11 cellular contexts compared by ENCODE assay signal in the genomic region with DNA sequence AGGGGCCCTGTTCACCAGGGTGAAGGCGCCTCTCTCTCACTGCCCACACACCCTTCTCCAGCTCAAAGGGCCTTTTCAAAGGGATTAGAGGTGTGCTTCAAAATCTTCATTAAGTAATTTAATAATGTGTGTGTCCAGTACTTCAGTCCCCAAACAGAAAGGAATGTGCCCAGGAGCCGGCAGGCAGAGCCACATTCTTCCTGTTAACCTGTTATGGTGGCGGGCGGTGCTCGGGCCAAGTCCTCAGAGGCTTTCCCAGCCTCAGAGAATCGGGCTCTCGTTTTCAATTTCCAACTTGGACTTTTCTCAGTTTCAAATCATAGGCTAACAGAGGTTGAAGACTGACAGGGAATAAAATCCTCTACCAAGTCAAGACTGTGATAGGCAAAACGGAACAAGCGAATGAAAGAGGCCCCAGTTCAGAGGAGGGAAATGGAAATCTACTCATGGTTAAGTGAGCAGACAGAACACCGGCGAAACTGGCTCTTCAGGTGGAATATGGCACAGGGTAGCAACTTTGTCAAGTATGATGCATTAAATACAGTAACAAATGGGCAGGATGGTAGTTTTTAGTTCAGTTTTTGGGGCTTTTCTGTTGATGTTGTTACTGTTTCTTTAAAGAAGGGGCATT.
DNase-seq lines count a peak whose midpoint lies in the region; ATAC-seq and TF ChIP-seq lines count a peak whose summit lies in the region.
"Had no signal": no experiment of that assay in that cellular context is flagged by ENCODE, and none has a peak within 500 bp of the region (broad histone marks: within the 10 kb centered on the region; RNA-seq: fewer than 3 reads in every experiment).

No MANE protein-coding gene starts in this region.

- H3K27me3 Mint-ChIP-seq in activated naive CD4-positive, alpha-beta T cell treated with anti-CD3 and anti-CD28 coated beads for 36 hours (ENCODE audit: low read depth): no peaks in the 10 kb centered on the region

- intact Hi-C loops in activated naive CD4-positive, alpha-beta T cell treated with anti-CD3 and anti-CD28 coated beads for 36 hours (cut with micrococcal nuclease): loop anchor here (2.0 to 5.0 kb wide), 6 partner anchors 33 to 449 kb away; no protein-coding TSS in a partner anchor
- intact Hi-C loops in breast epithelium (cut with DNase I; ENCODE audit: low total_unique reads): no loop called here
- intact Hi-C loops in lower lobe of right lung (cut with DNase I): loop anchor here (10.0 kb wide), 1 partner anchor 67 kb away; a partner anchor contains a TSS
- intact Hi-C loops in tibial artery (cut with DNase I; ENCODE audit: low total_unique reads): no loop called here

- H3K4me1 Mint-ChIP-seq in activated naive CD4-positive, alpha-beta T cell treated with anti-CD3 and anti-CD28 coated beads for 36 hours (ENCODE audit: low read depth): peaks cover 90% of the 10 kb centered on the region

- H3K9me3 Mint-ChIP-seq in activated naive CD4-positive, alpha-beta T cell treated with anti-CD3 and anti-CD28 coated beads for 36 hours: no peaks in the 10 kb centered on the region

- H3K36me3 Mint-ChIP-seq in activated naive CD4-positive, alpha-beta T cell treated with anti-CD3 and anti-CD28 coated beads for 36 hours (ENCODE audit: low read depth): no peaks in the 10 kb centered on the region

- H3K9me3 ChIP-seq in breast epithelium (no peaks in the 10 kb centered on the region), lower lobe of right lung (no peaks in the 10 kb centered on the region), tibial artery (no peaks in the 10 kb centered on the region)

- TF ChIP-seq CTCF in breast epithelium (IDR thresholded peaks at IDR 0.05) (no peak), lower lobe of right lung (IDR thresholded peaks at IDR 0.05) (no peak), tibial artery (IDR thresholded peaks at IDR 0.05) (no peak)

- peak overlapping the region; percentile 17 for H3K4me3 Mint-ChIP-seq in activated naive CD4-positive, alpha-beta T cell treated with anti-CD3 and anti-CD28 coated beads for 36 hours

- TF ChIP-seq POLR2A in breast epithelium (IDR thresholded peaks at IDR 0.05): no peak

- CTCF ChIA-PET in activated naive CD4-positive, alpha-beta T cell treated with anti-CD3 and anti-CD28 coated beads for 36 hours (lab: Charles Lee): interaction anchor here (0.9 to 1.1 kb wide), 2 partner anchors 65 to 159 kb away, joined by 3 read pairs; no protein-coding TSS in a partner anchor

- H3K27ac Mint-ChIP-seq in activated naive CD4-positive, alpha-beta T cell treated with anti-CD3 and anti-CD28 coated beads for 36 hours: peak overlapping the region; percentile 93

- ATAC-seq in lower lobe of right lung (peak; percentile 84 to 91), HG03039 (IDR thresholded peaks at IDR 0.05; ENCODE audit: unreplicated experiment) (no peak)

- peak overlapping the region; percentile 89 for H3K27ac ChIP-seq in breast epithelium
- H3K27ac ChIP-seq in lower lobe of right lung: peak overlapping the region; percentile 52
- peak overlapping the region; percentile 34 to 46 for H3K27ac ChIP-seq in tibial artery
- H3K27ac ChIP-seq: HL-60, WERI-Rb-1 had no signal

- H3K27me3 ChIP-seq in breast epithelium (no peaks in the 10 kb centered on the region), lower lobe of right lung (ENCODE audit: low read depth) (no peaks in the 10 kb centered on the region), tibial artery (no peaks in the 10 kb centered on the region)

- H3K36me3 ChIP-seq in breast epithelium: no peaks in the 10 kb centered on the region
- H3K36me3 ChIP-seq in lower lobe of right lung: no peaks in the 10 kb centered on the region
- H3K36me3 ChIP-seq in tibial artery: no peaks in the 10 kb centered on the region
- H3K36me3 ChIP-seq: WERI-Rb-1 had no signal

- H3K4me1 ChIP-seq in breast epithelium (peaks cover 6 to 20% of the 10 kb centered on the region in 2 donors), lower lobe of right lung (peaks cover 22% of the 10 kb centered on the region), tibial artery (peaks cover 0 to 48% (median 29%) of the 10 kb centered on the region in 4 donors)

- peak; percentile 24 for DNase-seq in activated naive CD4-positive, alpha-beta T cell treated with anti-CD3 and anti-CD28 coated beads for 36 hours
- DNase-seq in activated naive CD4-positive, alpha-beta T cell treated with anti-CD3 and anti-CD28 coated beads, Interleukin-2, amount 50 U/mL, for 16 hours: no peak
- DNase-seq in breast epithelium (ENCODE audit: low spot score in 2 of 2) (peak in 1 of 2 donors; percentile 74), lower lobe of right lung (peak; percentile 62), tibial artery (no peak), NCI-H2196 (lab: John Stamatoyannopoulos, UW; ENCODE audit: unreplicated experiment) (no peak), NCI-H524 (lab: John Stamatoyannopoulos, UW) (no peak)
- DNase-seq: NCI-H146, WERI-Rb-1 had no signal

- peak overlapping the region in 2 of 3 donors; percentile 27 to 43 for H3K4me3 ChIP-seq in breast epithelium
- peak overlapping the region; percentile 7 for H3K4me3 ChIP-seq in lower lobe of right lung
- peak overlapping the region; percentile 1 to 7 for H3K4me3 ChIP-seq in tibial artery

Comparison
In these comparisons a context has a peak if more than half of its experiments do, and no peak if none do; other contexts are left out.
1. DNase-seq: peak in activated naive CD4-positive, alpha-beta T cell treated with anti-CD3 and anti-CD28 coated beads for 36 hours (single experiment) and lower lobe of right lung (single experiment); none in activated naive CD4-positive, alpha-beta T cell treated with anti-CD3 and anti-CD28 coated beads, Interleukin-2, amount 50 U/mL, for 16 hours (single experiment), tibial artery (0 of 2), NCI-H2196 (single experiment) and NCI-H524 (0 of 2).
2. intact Hi-C loops: an anchor here in activated naive CD4-positive, alpha-beta T cell treated with anti-CD3 and anti-CD28 coated beads for 36 hours (2.0 to 5.0 kb wide) and lower lobe of right lung (10.0 kb wide); none called in breast epithelium and tibial artery.
3. Peak in every context shown above with its lines, with median percentiles within 50 percentile points of each other: H3K27ac ChIP-seq and H3K4me3 ChIP-seq.